In the genomic region with DNA sequence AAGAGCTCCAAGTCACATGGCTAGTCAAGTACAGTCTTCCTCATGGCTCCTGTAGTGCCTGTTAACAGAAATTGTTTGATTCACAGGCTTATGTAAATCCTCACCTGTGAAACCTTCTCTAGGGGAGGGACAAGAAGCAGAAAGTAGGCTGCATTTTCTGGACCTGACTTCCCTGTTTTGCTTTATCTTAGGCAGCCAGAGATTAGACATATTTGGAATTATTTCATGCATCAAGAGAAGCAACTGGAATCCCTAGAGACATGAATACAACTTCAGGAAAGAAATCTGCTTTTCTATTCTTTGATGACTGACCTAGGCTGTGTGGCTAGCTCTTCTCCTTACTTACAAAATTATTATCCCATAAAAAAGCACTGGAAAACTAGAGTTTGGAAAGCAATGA, we compare ENCODE assay signal across 8 cellular contexts. TPM values are rescaled to one million over a fixed set of nuclear protein-coding genes. Genes with fewer than 3 reads are reported as not detected.
DNase-seq lines count a peak whose midpoint lies in the region; ATAC-seq and TF ChIP-seq lines count a peak whose summit lies in the region.

No MANE protein-coding gene starts in this region.

- no peak overlapping the region for H3K4me3 Mint-ChIP-seq in CD14-positive monocyte

- H3K36me3 ChIP-seq in SJSA1 (peaks cover 35% of the 10 kb centered on the region), osteoblast (ENCODE audit: insufficient read depth, low read length) (no peaks in the 10 kb centered on the region)

- H3K9me3 Mint-ChIP-seq in CD14-positive monocyte: no peaks in the 10 kb centered on the region

- H3K4me1 ChIP-seq in SJSA1 (replicated peaks): peaks cover 4% of the 10 kb centered on the region; the same call in 1 of the 2 replicates
- peaks cover 25% of the 10 kb centered on the region for H3K4me1 ChIP-seq in osteoblast (ENCODE audit: insufficient read depth, low read length)

- H3K4me1 Mint-ChIP-seq in CD14-positive monocyte: peaks cover 11% of the 10 kb centered on the region

- no peak overlapping the region for H2AFZ ChIP-seq in osteoblast (ENCODE audit: low read length)

- H3K79me2 ChIP-seq in osteoblast (ENCODE audit: insufficient read depth, low read length): peaks cover 100% of the 10 kb centered on the region

- H3K4me3 ChIP-seq in SJSA1 (no peak overlapping the region), osteoblast (ENCODE audit: insufficient read depth, low read length) (no peak overlapping the region)

- H3K27ac ChIP-seq in SJSA1 (peak overlapping the region; percentile 39; the same call in 1 of the 2 replicates), osteoblast (ENCODE audit: low read depth, low read length) (peak overlapping the region; percentile 71)

- H3K9me3 ChIP-seq in SJSA1 (replicated peaks): no peaks in the 10 kb centered on the region
- no peaks in the 10 kb centered on the region for H3K9me3 ChIP-seq in osteoblast (ENCODE audit: low read depth, low read length)

- no peak for ATAC-seq in HG03439 (IDR thresholded peaks at IDR 0.05; ENCODE audit: unreplicated experiment)
- ATAC-seq in GM19452 (IDR thresholded peaks at IDR 0.05; ENCODE audit: unreplicated experiment): no peak

- H3K27me3 ChIP-seq in SJSA1 (replicated peaks) (no peaks in the 10 kb centered on the region), osteoblast (ENCODE audit: insufficient read depth, low read length) (no peaks in the 10 kb centered on the region)

- no peak overlapping the region for H3K4me2 ChIP-seq in osteoblast (ENCODE audit: insufficient read depth, low read length)

- H3K27ac Mint-ChIP-seq in CD14-positive monocyte: peak overlapping the region; percentile 69 to 94 (median 86)

- no peaks in the 10 kb centered on the region for H3K27me3 Mint-ChIP-seq in CD14-positive monocyte (ENCODE audit: low read depth in 3 of 3)

- DNase-seq in CD14-positive monocyte (ENCODE audit: low spot score): no peak
- no peak for DNase-seq in SJSA1 (ENCODE audit: low read depth in 1 of 2, low spot score in 2 of 2)
- peak; percentile 50 for DNase-seq in fibroblast of peridontal ligament (ENCODE audit: extremely low read depth)
- DNase-seq in osteoblast (ENCODE audit: insufficient read length, low spot score, missing footprints): no peak
- DNase-seq in head of caudate nucleus: no peak
- no peak for DNase-seq in dedifferentiated amniotic fluid mesenchymal stem cell (ENCODE audit: extremely low spot score)

- TF ChIP-seq CTCF in CD14-positive monocyte (IDR thresholded peaks at IDR 0.05) (no peak), osteoblast (IDR thresholded peaks at IDR 0.05; ENCODE audit: extremely low read depth, low read depth, low read length) (no peak)

- peaks cover 40% of the 10 kb centered on the region for H4K20me1 ChIP-seq in osteoblast (ENCODE audit: insufficient read depth, low read length)

- intact Hi-C loops in CD14-positive monocyte (cut with micrococcal nuclease) (no loop called here), head of caudate nucleus (cut with DNase I) (no loop called here)

- peaks cover 26 to 55% of the 10 kb centered on the region in 2 donors for H3K36me3 Mint-ChIP-seq in CD14-positive monocyte

RNA-seq across cellular contexts. Expression of a gene that starts 52.3 kb away (rescaled TPM):
- 10 to 100 TPM; 49.6 to 76.8 TPM for polyA plus RNA-seq in CD14-positive monocyte
- 234 and 272 TPM in 2 replicates for total RNA-seq in SJSA1 (2014; rRNA removed; shearing (Covaris generic))
- total RNA-seq in osteoblast: 278 and 281 TPM in 2 replicates
